ENCODE assay signal across 8 cellular contexts in the genomic region with DNA sequence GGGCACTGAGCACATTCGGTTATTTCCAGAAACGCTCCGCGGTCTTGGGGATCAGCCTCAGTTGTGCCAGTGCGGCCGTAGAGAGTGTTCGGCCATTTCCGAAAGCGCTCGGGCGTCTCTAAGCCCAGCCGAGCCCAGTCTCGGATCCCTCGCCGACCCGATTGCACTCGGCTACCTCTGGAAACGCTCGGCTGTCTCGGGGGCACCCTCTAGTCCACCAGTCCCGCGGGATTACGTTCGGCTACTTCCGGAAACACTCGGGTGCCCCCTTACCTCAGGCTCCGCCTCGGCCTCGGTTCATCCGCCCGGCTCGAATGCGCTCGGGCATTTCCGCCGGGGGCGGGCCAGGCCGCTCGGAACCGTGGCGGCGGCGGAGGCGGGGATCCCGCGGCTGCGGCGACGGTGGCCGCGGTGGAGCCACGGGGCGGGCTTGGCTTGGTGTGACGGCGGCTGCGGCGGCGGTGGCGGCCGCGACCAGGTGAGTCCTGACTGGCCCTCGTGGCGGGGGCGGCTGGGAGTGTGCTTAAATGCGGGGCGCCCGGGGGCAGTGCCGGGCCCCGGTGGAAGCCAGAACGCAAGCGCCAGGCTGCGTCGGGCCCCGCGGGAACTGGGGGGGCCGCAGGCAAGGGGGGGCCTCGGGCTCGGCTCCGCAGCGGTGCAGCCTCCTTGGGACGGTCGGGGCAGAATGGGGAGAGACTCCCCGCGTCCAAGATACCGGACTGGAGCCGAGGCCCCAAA. TPM values are rescaled to one million over a fixed set of nuclear protein-coding genes. Genes with fewer than 3 reads are reported as not detected.
A peak's percentile ranks its signal among the peaks of the same experiment; 100 is the strongest.
DNase-seq lines count a peak whose midpoint lies in the region; ATAC-seq lines count a peak whose summit lies in the region.

Gene PIK3R2, plus strand, starts transcription at position 347 of the 738 bp plus-strand sequence. CDS start 2,717 bp downstream, outside the sequence.

- peak; percentile 100 for DNase-seq in CD1c-positive myeloid dendritic cell (ENCODE audit: extremely low spot score)
- DNase-seq in HK-2 (ENCODE audit: unreplicated experiment): peak; percentile 99
- peak; percentile 99 for DNase-seq in NCI-H82 treated with DMSO at 0.1 percent for 48 hours (lab: John Stamatoyannopoulos, UW; ENCODE audit: unreplicated experiment)
- peak; percentile 99 to 100 for DNase-seq in activated CD4-positive, alpha-beta T cell treated with anti-CD3 and anti-CD28 coated beads, Interleukin-2, amount 50 U/mL, for 48 hours
- DNase-seq in dermis blood vessel endothelial cell: peak; percentile 99
- peak; percentile 100 for DNase-seq in left lobe of liver (ENCODE audit: low spot score)
- DNase-seq in stimulated activated CD4-positive, alpha-beta T cell treated with anti-CD3 and anti-CD28 coated beads, Interleukin-2, amount 100 ng/mL, for 24 hours: peak; percentile 100

- ATAC-seq in GM19455 (IDR thresholded peaks at IDR 0.05; ENCODE audit: unreplicated experiment): peak; percentile 61
- peak; percentile 79 for ATAC-seq in left lobe of liver

RNA-seq across cellular contexts. Expression of gene PIK3R2, which starts in this region (rescaled TPM):
- total RNA-seq in dermis blood vessel endothelial cell (4.8 and 9.7 TPM in 2 replicates), left lobe of liver (14.8 TPM)

Comparison
In these comparisons a context has a peak if more than half of its experiments do, and no peak if none do; other contexts are left out.
1. Peak in every context shown above with its lines: DNase-seq and ATAC-seq.